ENCODE assay signal across 9 cellular contexts in the genomic region with DNA sequence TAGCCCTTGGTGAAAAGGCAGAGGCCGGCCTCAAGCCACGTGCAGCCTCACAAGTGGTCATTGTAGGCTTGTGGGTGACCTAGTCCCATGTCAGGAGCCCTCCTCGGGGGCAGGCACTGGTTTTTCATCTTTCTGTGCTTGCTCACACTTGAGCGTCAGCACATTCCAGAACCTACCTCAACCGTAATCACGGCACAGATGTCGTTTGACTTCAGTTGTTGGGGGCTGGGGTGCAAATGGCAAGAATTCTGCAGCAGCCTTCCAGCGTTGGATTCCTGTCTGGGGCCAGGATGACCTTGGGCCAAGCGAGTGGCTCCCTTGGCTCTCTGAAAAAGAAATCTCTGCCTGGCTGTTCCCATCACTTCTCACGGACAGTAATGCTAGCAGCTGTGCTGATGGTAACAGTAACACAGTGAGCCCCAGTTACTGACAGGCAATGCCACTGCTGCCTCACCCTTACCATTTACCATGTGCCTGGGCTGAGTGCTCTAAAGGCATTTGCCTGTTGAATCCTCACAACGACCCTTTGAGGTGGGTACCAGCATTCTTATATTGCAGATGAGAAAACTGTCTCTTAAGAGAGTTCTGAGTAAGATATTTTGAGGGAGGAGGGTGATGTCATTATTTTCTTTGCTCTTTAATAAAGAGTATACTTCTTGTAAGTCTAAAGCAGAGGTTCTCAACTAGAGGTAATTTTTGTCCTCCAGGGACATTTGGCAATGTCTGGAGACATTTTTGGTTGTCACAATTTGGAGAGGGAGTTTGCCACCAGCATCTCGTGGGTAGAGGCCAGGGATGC. TPM values are rescaled to one million over a fixed set of nuclear protein-coding genes. Genes with fewer than 3 reads are reported as not detected.
A peak's percentile ranks its signal among the peaks of the same experiment; 100 is the strongest.
DNase-seq lines count a peak whose midpoint lies in the region; ATAC-seq and TF ChIP-seq lines count a peak whose summit lies in the region.
"Had no signal": no experiment of that assay in that cellular context is flagged by ENCODE, and none has a peak within 500 bp of the region (broad histone marks: within the 10 kb centered on the region; RNA-seq: fewer than 3 reads in every experiment).

No MANE protein-coding gene starts in this region.

- H3K27ac Mint-ChIP-seq in activated CD4-positive, alpha-beta T cell treated with anti-CD3 and anti-CD28 coated beads for 36 hours: no peak overlapping the region

- H3K9me3 Mint-ChIP-seq in activated CD4-positive, alpha-beta T cell treated with anti-CD3 and anti-CD28 coated beads for 36 hours (ENCODE audit: low read depth): peaks cover 11% of the 10 kb centered on the region

- no peak overlapping the region for H3K4me3 Mint-ChIP-seq in activated CD4-positive, alpha-beta T cell treated with anti-CD3 and anti-CD28 coated beads for 36 hours

- CTCF ChIA-PET in activated CD4-positive, alpha-beta T cell treated with anti-CD3 and anti-CD28 coated beads for 36 hours (lab: Charles Lee): no interaction called here

- peaks cover 4% of the 10 kb centered on the region for H3K4me1 ChIP-seq in psoas muscle

- DNase-seq in C1 segment of cervical spinal cord (lab: John Stamatoyannopoulos, UW): peak in 8 of 14 donors; percentile 14 to 83 (median 35)
- DNase-seq in astrocyte of the hippocampus (ENCODE audit: low read depth, low spot score): peak; percentile 73
- no peak for DNase-seq in left ventricle myocardium superior
- peak in 1 of 2 donors; percentile 33 for DNase-seq in psoas muscle
- DNase-seq in activated CD4-positive, alpha-beta T cell treated with anti-CD3 and anti-CD28 coated beads for 36 hours: no peak
- DNase-seq: NCI-H1694 had no signal

- POLR2A ChIA-PET in activated CD4-positive, alpha-beta T cell treated with anti-CD3 and anti-CD28 coated beads for 36 hours (lab: Charles Lee): no interaction called here

- no peaks in the 10 kb centered on the region for H3K27me3 ChIP-seq in psoas muscle (ENCODE audit: insufficient read depth in 3 of 3, low read length in 2 of 3)

- H3K4me1 Mint-ChIP-seq in activated CD4-positive, alpha-beta T cell treated with anti-CD3 and anti-CD28 coated beads for 36 hours: peaks cover 12% of the 10 kb centered on the region

- H3K36me3 Mint-ChIP-seq in activated CD4-positive, alpha-beta T cell treated with anti-CD3 and anti-CD28 coated beads for 36 hours (ENCODE audit: low read depth): peaks cover 41% of the 10 kb centered on the region

- H3K27me3 Mint-ChIP-seq in activated CD4-positive, alpha-beta T cell treated with anti-CD3 and anti-CD28 coated beads for 36 hours: no peaks in the 10 kb centered on the region

- ATAC-seq in left ventricle myocardium superior: peak; percentile 73
- peak; percentile 48 to 84 (median 78) for ATAC-seq in psoas muscle
- ATAC-seq in HG03025 (IDR thresholded peaks at IDR 0.05; ENCODE audit: low FRiP score, unreplicated experiment): no peak
- ATAC-seq in GM18517 (IDR thresholded peaks at IDR 0.05; ENCODE audit: unreplicated experiment): no peak
- no peak for ATAC-seq in HG02678 (IDR thresholded peaks at IDR 0.05; ENCODE audit: unreplicated experiment)
- no peak for ATAC-seq in activated CD4-positive, alpha-beta T cell treated with anti-CD3 and anti-CD28 coated beads for 36 hours

- H3K27ac ChIP-seq in psoas muscle: no peak overlapping the region

- no peaks in the 10 kb centered on the region for H3K36me3 ChIP-seq in psoas muscle (ENCODE audit: insufficient read depth in 1 of 2, low read depth in 1 of 2)

- no peaks in the 10 kb centered on the region for H3K9me3 ChIP-seq in psoas muscle

- H3K4me3 ChIP-seq in psoas muscle: no peak overlapping the region

- 20 to 34% (median 22%) methylated on average over 12 of the region's 12 CpGs for WGBS in psoas muscle, 3 donors

- intact Hi-C loops in left ventricle myocardium superior (cut with micrococcal nuclease) (no loop called here), psoas muscle (cut with DNase I) (loop anchor here in 1 of 2 donors (5.0 to 10.0 kb wide), 2 partner anchors 40 to 52 kb away; no protein-coding TSS in a partner anchor)
- intact Hi-C loops in activated CD4-positive, alpha-beta T cell treated with anti-CD3 and anti-CD28 coated beads for 36 hours (cut with DNase I, micrococcal nuclease): no loop called here

- TF ChIP-seq CTCF in psoas muscle (IDR thresholded peaks at IDR 0.05): no peak

RNA-seq across cellular contexts. Expression of gene KSR1, which starts 46.5 kb away (rescaled TPM):
- total RNA-seq in left ventricle myocardium superior (10.2 TPM), psoas muscle (10 to 100 TPM; 46.5 to 93.0 (median 70.7) TPM)
- polyA plus RNA-seq in psoas muscle: 10 to 100 TPM in 2 of 3 donors, 1 to 10 TPM in 1; 7.8 to 14.5 (median 12.9) TPM
- total RNA-seq in activated CD4-positive, alpha-beta T cell treated with anti-CD3 and anti-CD28 coated beads for 36 hours: 100 to 1,000 TPM in 1 of 2 experiments, 10 to 100 TPM in 1; 96.6 to 113 TPM

Comparison
In these comparisons a context has a peak if more than half of its experiments do, and no peak if none do; other contexts are left out.
1. DNase-seq: peak in C1 segment of cervical spinal cord (8 of 14) and astrocyte of the hippocampus (single experiment); none in left ventricle myocardium superior (single experiment) and activated CD4-positive, alpha-beta T cell treated with anti-CD3 and anti-CD28 coated beads for 36 hours (single experiment).
2. ATAC-seq: peak in left ventricle myocardium superior (single experiment) and psoas muscle (4 of 4); none in HG03025 (single experiment), GM18517 (single experiment), HG02678 (single experiment) and activated CD4-positive, alpha-beta T cell treated with anti-CD3 and anti-CD28 coated beads for 36 hours (single experiment).